Comparison of ENCODE assay signal across 7 cellular contexts in the genomic region with DNA sequence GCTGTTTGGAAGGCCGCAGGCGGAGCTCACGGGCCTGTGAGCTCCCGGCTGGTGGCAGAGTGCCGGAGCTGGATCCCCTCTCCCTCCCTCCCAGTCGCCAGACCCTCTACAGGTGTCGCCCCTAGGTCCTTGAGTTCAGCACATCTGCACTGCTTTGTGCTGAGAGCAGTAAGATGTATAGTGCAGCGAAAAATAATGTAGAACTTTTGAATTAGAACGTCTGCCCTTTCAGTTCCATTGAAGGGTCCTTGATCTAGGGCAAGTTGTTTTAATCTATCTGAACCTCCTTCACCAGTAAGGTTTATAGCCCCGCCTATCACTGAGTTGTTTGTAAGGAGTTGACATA. TPM values are rescaled to one million over a fixed set of nuclear protein-coding genes. Genes with fewer than 3 reads are reported as not detected.
DNase-seq lines count a peak whose midpoint lies in the region; ATAC-seq, FAIRE-seq and TF ChIP-seq lines count a peak whose summit lies in the region.
"Had no signal": no experiment of that assay in that cellular context is flagged by ENCODE, and none has a peak within 500 bp of the region (broad histone marks: within the 10 kb centered on the region; RNA-seq: fewer than 3 reads in every experiment).

No MANE protein-coding gene starts in this region.

- H3K9me3 Mint-ChIP-seq in activated naive CD4-positive, alpha-beta T cell treated with anti-CD3 and anti-CD28 coated beads for 36 hours: no peaks in the 10 kb centered on the region
- H3K9me3 Mint-ChIP-seq in type B pancreatic cell: no peaks in the 10 kb centered on the region

- no peak for DNase-seq in activated naive CD4-positive, alpha-beta T cell treated with anti-CD3 and anti-CD28 coated beads for 36 hours
- DNase-seq in activated naive CD4-positive, alpha-beta T cell (lab: John Stamatoyannopoulos, UW): no peak
- no peak for DNase-seq in left cardiac atrium
- DNase-seq in type B pancreatic cell (ENCODE audit: extremely low spot score, unreplicated experiment): no peak
- DNase-seq in urothelium cell line (ENCODE audit: low spot score): no peak

- H3K27ac Mint-ChIP-seq in activated naive CD4-positive, alpha-beta T cell treated with anti-CD3 and anti-CD28 coated beads for 36 hours: peak overlapping the region; percentile 95
- peak overlapping the region; percentile 96 for H3K27ac Mint-ChIP-seq in type B pancreatic cell

- H3K4me1 Mint-ChIP-seq in activated naive CD4-positive, alpha-beta T cell treated with anti-CD3 and anti-CD28 coated beads for 36 hours (ENCODE audit: low read depth): peaks cover 25% of the 10 kb centered on the region
- H3K4me1 Mint-ChIP-seq in type B pancreatic cell (ENCODE audit: unreplicated experiment): peaks cover 12% of the 10 kb centered on the region

- H3K4me1 ChIP-seq in OCI-LY3 (ENCODE audit: low read length): peaks cover 21% of the 10 kb centered on the region

- no peak for FAIRE-seq in urothelium cell line (lab: Jason Lieb, UNC)

- peak overlapping the region; percentile 86 for H3K4me3 ChIP-seq in OCI-LY3 (ENCODE audit: low read length)

- intact Hi-C loops in activated naive CD4-positive, alpha-beta T cell treated with anti-CD3 and anti-CD28 coated beads for 36 hours (cut with micrococcal nuclease): loop anchor here (5.0 kb wide), 4 partner anchors 478 to 1293 kb away; partner anchors contain the start of genes CEP295, CWC15, FAM76B and KDM4D
- intact Hi-C loops in left cardiac atrium (cut with DNase I): no loop called here

- CTCF ChIA-PET in activated naive CD4-positive, alpha-beta T cell treated with anti-CD3 and anti-CD28 coated beads for 36 hours (lab: Charles Lee): interaction anchor here (0.7 kb wide), 1 partner anchor 20 kb away, joined by 5 read pairs; no protein-coding TSS in a partner anchor

- H3K36me3 ChIP-seq in OCI-LY3 (replicated peaks; ENCODE audit: low read depth, low read length): peaks cover 29% of the 10 kb centered on the region

- H3K4me2 ChIP-seq in OCI-LY3 (ENCODE audit: low read length): peak overlapping the region; percentile 84

- no peaks in the 10 kb centered on the region for H4K20me1 ChIP-seq in OCI-LY3 (ENCODE audit: insufficient read depth, low read length)

- peak; percentile 54 to 78 for ATAC-seq in left cardiac atrium

- H3K9ac ChIP-seq in OCI-LY3 (ENCODE audit: low read length): peak overlapping the region; percentile 63

- H3K79me2 ChIP-seq in OCI-LY3 (ENCODE audit: low read length): peaks cover 47% of the 10 kb centered on the region

- H3K27me3 ChIP-seq in OCI-LY3 (ENCODE audit: low read depth, low read length): no peaks in the 10 kb centered on the region

- no peaks in the 10 kb centered on the region for H3K9me3 ChIP-seq in OCI-LY3 (ENCODE audit: insufficient read depth, low read length)

- peak overlapping the region; percentile 93 for H3K4me3 Mint-ChIP-seq in activated naive CD4-positive, alpha-beta T cell treated with anti-CD3 and anti-CD28 coated beads for 36 hours
- peak overlapping the region; percentile 97 for H3K4me3 Mint-ChIP-seq in type B pancreatic cell

- H3K27ac ChIP-seq in OCI-LY3 (ENCODE audit: low read length): 0 out of 2 replicates have a peak overlapping the region, but pooled peaks have one; percentile 11

- H2AFZ ChIP-seq in OCI-LY3 (ENCODE audit: low read depth, low read length): peak overlapping the region; percentile 27; the same call in 1 of the 2 replicates

- peaks cover 18% of the 10 kb centered on the region for H3K36me3 Mint-ChIP-seq in activated naive CD4-positive, alpha-beta T cell treated with anti-CD3 and anti-CD28 coated beads for 36 hours (ENCODE audit: low read depth)
- H3K36me3 Mint-ChIP-seq in type B pancreatic cell: peaks cover 16% of the 10 kb centered on the region

- no peak for TF ChIP-seq CTCF in OCI-LY3 (IDR thresholded peaks at IDR 0.05; ENCODE audit: low read depth, low read length)
- no peak for TF ChIP-seq CTCF in type B pancreatic cell (conservative IDR thresholded peaks at IDR 0.05)

- H3K27me3 Mint-ChIP-seq in activated naive CD4-positive, alpha-beta T cell treated with anti-CD3 and anti-CD28 coated beads for 36 hours (ENCODE audit: low read depth): no peaks in the 10 kb centered on the region
- H3K27me3 Mint-ChIP-seq in type B pancreatic cell: no peaks in the 10 kb centered on the region

RNA-seq across cellular contexts. Expression of gene ANKRD49, which starts 0.4 kb away (rescaled TPM):
- total RNA-seq in activated naive CD4-positive, alpha-beta T cell treated with anti-CD3 and anti-CD28 coated beads for 36 hours: 10 to 100 TPM; 16.3 to 19.1 TPM
- total RNA-seq in left cardiac atrium (1 to 10 TPM; 5.8 to 6.5 TPM), type B pancreatic cell (ENCODE audit: low replicate concordance) (15.0 and 21.7 TPM in 2 replicates)

RNA-seq across cellular contexts. Expression of gene MRE11, which starts 0.5 kb away (rescaled TPM):
- total RNA-seq in activated naive CD4-positive, alpha-beta T cell treated with anti-CD3 and anti-CD28 coated beads for 36 hours: 10 to 100 TPM; 33.1 to 37.3 TPM
- total RNA-seq in left cardiac atrium (10 to 100 TPM in 1 of 2 donors, 1 to 10 TPM in 1; 8.0 to 10.0 TPM), type B pancreatic cell (ENCODE audit: low replicate concordance) (22.6 and 37.6 TPM in 2 replicates)

RNA-seq across cellular contexts. Expression of gene C11orf97, which starts 18.1 kb away (rescaled TPM):
- total RNA-seq in activated naive CD4-positive, alpha-beta T cell treated with anti-CD3 and anti-CD28 coated beads for 36 hours: not detected
- total RNA-seq in left cardiac atrium: not detected
- not detected in 2 replicates for total RNA-seq in type B pancreatic cell (ENCODE audit: low replicate concordance)
- total RNA-seq: subcutaneous adipose tissue had no signal

RNA-seq across cellular contexts. Expression of gene FUT4, which starts 49.5 kb away (rescaled TPM):
- 1 to 10 TPM; 2.8 to 2.9 TPM for total RNA-seq in activated naive CD4-positive, alpha-beta T cell treated with anti-CD3 and anti-CD28 coated beads for 36 hours
- total RNA-seq in left cardiac atrium (1 to 10 TPM; 2.9 to 3.2 TPM), type B pancreatic cell (ENCODE audit: low replicate concordance) (10.4 and 40.1 TPM in 2 replicates)
